ENCODE assay signal across 9 cellular contexts in the genomic region with DNA sequence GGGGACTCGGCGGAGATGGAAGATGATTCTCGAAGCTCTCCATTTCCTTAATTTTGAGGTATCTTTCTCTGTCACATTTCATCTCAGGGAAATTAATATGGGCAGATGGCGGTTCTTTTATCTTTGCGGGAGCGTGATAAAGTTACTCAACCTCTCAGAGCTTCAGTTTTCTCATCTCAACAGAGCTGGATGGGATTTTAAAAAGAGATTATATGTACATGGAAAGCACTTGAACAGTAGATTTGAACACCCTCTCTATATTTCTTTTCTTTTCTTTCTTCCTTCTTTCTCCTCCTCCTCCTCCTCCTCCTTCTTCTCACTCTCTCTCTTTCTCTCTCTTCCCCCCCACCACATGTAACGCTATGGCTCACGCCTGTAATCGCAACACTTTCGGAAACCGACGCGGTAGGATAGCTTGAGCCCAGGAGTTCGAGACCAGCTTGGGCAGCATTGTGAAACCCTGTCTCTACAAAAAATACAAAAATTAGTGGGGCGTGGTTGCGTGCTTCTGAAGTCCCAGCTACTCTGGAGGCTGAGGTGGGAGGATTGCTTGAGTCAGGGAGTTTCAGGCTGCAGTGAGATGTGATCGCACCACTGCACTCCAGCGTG. TPM values are rescaled to one million over a fixed set of nuclear protein-coding genes. Genes with fewer than 3 reads are reported as not detected.
DNase-seq lines count a peak whose midpoint lies in the region; ATAC-seq, FAIRE-seq and TF ChIP-seq lines count a peak whose summit lies in the region.
"Had no signal": no experiment of that assay in that cellular context is flagged by ENCODE, and none has a peak within 500 bp of the region (broad histone marks: within the 10 kb centered on the region; RNA-seq: fewer than 3 reads in every experiment).

No MANE protein-coding gene starts in this region.

- H3K9me3 ChIP-seq in MM.1S (replicated peaks; ENCODE audit: insufficient read depth, low read length), result no peaks in the 10 kb centered on the region
- H3K9me3 ChIP-seq: SJSA1 had no signal

- H3K79me2 ChIP-seq in MM.1S (ENCODE audit: low read length), result peaks cover 60% of the 10 kb centered on the region

- peaks cover 15% of the 10 kb centered on the region for H3K4me1 ChIP-seq in MM.1S (ENCODE audit: low read length)
- H3K4me1 ChIP-seq: SJSA1 had no signal

- H3K4me1 Mint-ChIP-seq in MCF 10A (ENCODE audit: insufficient read depth, unreplicated experiment), result no peaks in the 10 kb centered on the region
- peaks cover 11 to 23% (median 21%) of the 10 kb centered on the region in 4 donors for H3K4me1 Mint-ChIP-seq in naive thymus-derived CD8-positive, alpha-beta T cell

- H3K27me3 Mint-ChIP-seq in MCF 10A (ENCODE audit: insufficient read depth, unreplicated experiment), result no peaks in the 10 kb centered on the region
- peaks cover 29 to 70% (median 47%) of the 10 kb centered on the region in 5 donors for H3K27me3 Mint-ChIP-seq in naive thymus-derived CD8-positive, alpha-beta T cell

- peaks cover 7% of the 10 kb centered on the region; the same call in 1 of the 2 replicates for H3F3A ChIP-seq in MM.1S (ENCODE audit: insufficient read depth, low read length)

- peak overlapping the region; percentile 74 for H3K9ac ChIP-seq in MM.1S (ENCODE audit: low read length)

- no peaks in the 10 kb centered on the region for H3K36me3 ChIP-seq in MM.1S (replicated peaks; ENCODE audit: insufficient read depth, low read length)
- H3K36me3 ChIP-seq: SJSA1 had no signal

- H3K4me3 Mint-ChIP-seq in MCF 10A (ENCODE audit: unreplicated experiment), result peak overlapping the region; percentile 65
- peak overlapping the region; percentile 73 to 88 (median 84) for H3K4me3 Mint-ChIP-seq in naive thymus-derived CD8-positive, alpha-beta T cell

- no peaks in the 10 kb centered on the region for H3K9me3 Mint-ChIP-seq in MCF 10A (ENCODE audit: unreplicated experiment)
- H3K9me3 Mint-ChIP-seq in naive thymus-derived CD8-positive, alpha-beta T cell, result peaks cover 0 to 3% (median 0%) of the 10 kb centered on the region in 9 donors

- no peaks in the 10 kb centered on the region for H4K20me1 ChIP-seq in MM.1S (ENCODE audit: insufficient read depth, low read length)

- TF ChIP-seq CTCF in MM.1S (IDR thresholded peaks at IDR 0.05; ENCODE audit: low read length), result no peak
- TF ChIP-seq CTCF in MCF 10A (IDR thresholded peaks at IDR 0.05; ENCODE audit: unreplicated experiment), result no peak

- H3K27me3 ChIP-seq in MM.1S (replicated peaks; ENCODE audit: insufficient read depth, low read length), result no peaks in the 10 kb centered on the region

- H3K9me2 ChIP-seq in MM.1S (replicated peaks; ENCODE audit: insufficient read depth, low read length), result no peaks in the 10 kb centered on the region

- peak overlapping the region; percentile 52; the same call in 1 of the 2 replicates for H3K27ac ChIP-seq in MM.1S (ENCODE audit: low read length)
- H3K27ac ChIP-seq: SJSA1 had no signal

- no peaks in the 10 kb centered on the region for H3K36me3 Mint-ChIP-seq in MCF 10A (ENCODE audit: insufficient read depth, unreplicated experiment)
- peaks cover 0 to 3% (median 0%) of the 10 kb centered on the region in 3 donors for H3K36me3 Mint-ChIP-seq in naive thymus-derived CD8-positive, alpha-beta T cell

- peak; percentile 13 to 15 for ATAC-seq in naive thymus-derived CD8-positive, alpha-beta T cell
- ATAC-seq in HG03571 (IDR thresholded peaks at IDR 0.05; ENCODE audit: unreplicated experiment) (no peak), HG03521 (IDR thresholded peaks at IDR 0.05; ENCODE audit: unreplicated experiment) (no peak)

- DNase-seq in GM12892 (ENCODE audit: insufficient read length) (no peak), MM.1S (peak; percentile 71), MCF 10A (ENCODE audit: unreplicated experiment) (no peak), NCI-H345 treated with DMSO at 0.1 percent for 48 hours (lab: John Stamatoyannopoulos, UW; ENCODE audit: unreplicated experiment) (no peak), NCI-H1417 treated with DMSO at 0.1 percent for 48 hours (lab: John Stamatoyannopoulos, UW) (no peak)
- peak in 3 of 10 donors; percentile 7 to 14 (median 13) for DNase-seq in naive thymus-derived CD8-positive, alpha-beta T cell

- POLR2A ChIA-PET in MCF 10A (lab: Yijun Ruan, JAX), result interaction anchor here (0.5 to 2.4 kb wide), 10 partner anchors 16 to 670 kb away, joined by 3 to 14 read pairs (median 4); partner anchors contain the start of gene KDM4C
- POLR2A ChIA-PET in naive thymus-derived CD8-positive, alpha-beta T cell (lab: Charles Lee), result no interaction called here

- CTCF ChIA-PET in MCF 10A (lab: Yijun Ruan, JAX), result interaction anchor here (0.6 to 1.1 kb wide), 5 partner anchors 9 to 621 kb away, joined by 3 to 4 read pairs (median 3); no protein-coding TSS in a partner anchor

- TSS peak; percentile 69 for BruUV-seq in MCF 10A (replicated peaks; lab: Mats Ljungman, UMichigan)

- TF ChIP-seq POLR2A in GM12892 (IDR thresholded peaks at IDR 0.05; ENCODE audit: low read depth, low read length), result no peak

- H3K27ac Mint-ChIP-seq in MCF 10A (ENCODE audit: low read depth, unreplicated experiment), result no peak overlapping the region
- H3K27ac Mint-ChIP-seq in naive thymus-derived CD8-positive, alpha-beta T cell, result peak overlapping the region in 5 of 10 donors; percentile 22 to 83 (median 53)

- H3K4me2 ChIP-seq in MM.1S (ENCODE audit: low read depth, low read length), result peak overlapping the region; percentile 52

- H2AFZ ChIP-seq in MM.1S (ENCODE audit: low read length), result peak overlapping the region; percentile 65

- peak; percentile 83 for FAIRE-seq in GM12892 (lab: Jason Lieb, UNC)

- H3K4me3 ChIP-seq in MM.1S (ENCODE audit: low read length), result peak overlapping the region; percentile 81
- H3K4me3 ChIP-seq: SJSA1 had no signal

- intact Hi-C loops in MCF 10A (cut with micrococcal nuclease), result no loop called here

RNA-seq across cellular contexts. Expression of gene GLDC, which starts 0.6 kb away (rescaled TPM):
- 69.5 TPM for polyA plus RNA-seq in GM12892 (2012; ENCODE audit: missing spikeins)
- total RNA-seq in MCF 10A (2022), result 2.9 and 3.3 TPM in 2 replicates
- total RNA-seq in naive thymus-derived CD8-positive, alpha-beta T cell, result not detected
- under 1 TPM in 1 of 3 donors, not detected in 2; 0.62 TPM for polyA plus RNA-seq in naive thymus-derived CD8-positive, alpha-beta T cell

Comparison
In these comparisons a context has a peak if more than half of its experiments do, and no peak if none do; other contexts are left out.
1. ATAC-seq: peak in naive thymus-derived CD8-positive, alpha-beta T cell (2 of 2); none in HG03571 (single experiment) and HG03521 (single experiment).